In the genomic region with DNA sequence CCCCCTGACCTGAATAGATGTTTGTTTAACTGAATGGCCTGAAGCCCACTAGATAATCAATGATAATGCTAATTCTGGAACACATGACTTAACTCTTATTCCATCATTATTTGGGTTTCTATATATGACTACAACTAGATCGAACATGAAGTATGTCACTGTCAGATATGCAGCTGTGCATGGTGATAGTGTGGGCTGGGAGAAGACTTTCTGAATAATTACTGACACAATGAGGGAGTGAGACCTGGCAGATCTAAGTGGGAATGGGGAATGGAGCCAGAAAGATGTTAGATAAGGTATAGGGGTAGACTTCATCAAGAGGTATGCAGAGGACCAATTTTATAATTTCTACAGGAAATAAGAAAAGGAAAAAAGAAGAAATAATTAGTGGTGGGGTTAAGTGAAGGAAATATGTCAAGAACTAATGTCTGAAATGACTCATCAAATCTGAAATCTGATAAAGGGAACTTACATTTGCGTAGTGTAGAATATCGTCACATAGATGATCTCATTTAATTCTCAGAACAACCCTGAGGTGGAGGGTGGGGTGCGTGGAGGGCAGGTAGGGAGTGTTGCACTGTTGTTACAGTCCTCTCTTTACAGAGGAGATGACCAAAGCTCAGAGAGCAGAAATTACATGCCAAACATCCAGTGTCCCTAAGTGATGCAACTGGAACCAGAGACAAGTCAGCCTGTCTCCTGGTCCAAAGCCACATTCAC, we compare ENCODE assay signal across 8 cellular contexts.
A peak's percentile ranks its signal among the peaks of the same experiment; 100 is the strongest.
DNase-seq lines count a peak whose midpoint lies in the region; ATAC-seq, FAIRE-seq and TF ChIP-seq lines count a peak whose summit lies in the region.

No MANE protein-coding gene starts in this region.

- no peaks in the 10 kb centered on the region for H3K9me2 ChIP-seq in Karpas-422 (replicated peaks; ENCODE audit: insufficient read depth, low read length)

- TF ChIP-seq CTCF in astrocyte (IDR thresholded peaks at IDR 0.05; ENCODE audit: insufficient read depth, low read depth, low read length) = no peak
- TF ChIP-seq CTCF in omental fat pad (IDR thresholded peaks at IDR 0.05) = no peak

- ATAC-seq in GM21390 (IDR thresholded peaks at IDR 0.05; ENCODE audit: unreplicated experiment) (peak; percentile 69), omental fat pad (ENCODE audit: low FRiP score) (no peak), GM21717 (IDR thresholded peaks at IDR 0.05; ENCODE audit: unreplicated experiment) (no peak)

- peaks cover 59% of the 10 kb centered on the region for H3K4me1 ChIP-seq in Karpas-422 (ENCODE audit: low read length)
- H3K4me1 ChIP-seq in astrocyte (ENCODE audit: insufficient read depth, low read length) = peaks cover 29% of the 10 kb centered on the region

- H3K9me3 ChIP-seq in Karpas-422 (ENCODE audit: low read length) (no peaks in the 10 kb centered on the region), astrocyte (ENCODE audit: insufficient read depth, low read depth, low read length) (no peaks in the 10 kb centered on the region)

- peaks cover 9% of the 10 kb centered on the region for H3K4me1 Mint-ChIP-seq in astrocyte (ENCODE audit: low read depth, unreplicated experiment)

- no peaks in the 10 kb centered on the region for H3K79me2 ChIP-seq in Karpas-422 (ENCODE audit: low read length)
- no peaks in the 10 kb centered on the region for H3K79me2 ChIP-seq in astrocyte (ENCODE audit: insufficient read depth, low read length)

- H3K27me3 Mint-ChIP-seq in astrocyte (ENCODE audit: low read depth, unreplicated experiment) = no peaks in the 10 kb centered on the region

- H3K4me2 ChIP-seq in Karpas-422 (ENCODE audit: low read depth, low read length, poor library complexity, severe bottlenecking) (peak overlapping the region; percentile 59), astrocyte (ENCODE audit: low read length) (no peak overlapping the region)

- peak overlapping the region; percentile 75 for H3K27ac ChIP-seq in Karpas-422 (ENCODE audit: low read length)
- H3K27ac ChIP-seq in astrocyte (ENCODE audit: low read depth, low read length) = peak overlapping the region; percentile 17

- H3K4me3 ChIP-seq in Karpas-422 (ENCODE audit: low read length) (peak overlapping the region; percentile 19), astrocyte (ENCODE audit: insufficient read depth, low read depth, low read length) (no peak overlapping the region)

- H4K20me1 ChIP-seq in Karpas-422 (ENCODE audit: insufficient read depth, low read depth, low read length) (no peaks in the 10 kb centered on the region), astrocyte (ENCODE audit: insufficient read depth, low read length) (no peaks in the 10 kb centered on the region)

- peaks cover 4% of the 10 kb centered on the region for H3K9me3 Mint-ChIP-seq in astrocyte (ENCODE audit: unreplicated experiment)

- FAIRE-seq in astrocyte (lab: Jason Lieb, UNC) = no peak

- H2AFZ ChIP-seq in Karpas-422 (ENCODE audit: low read length) (peak overlapping the region; percentile 55), astrocyte (ENCODE audit: low read depth, low read length) (no peak overlapping the region)

- H3K4me3 Mint-ChIP-seq in astrocyte (ENCODE audit: unreplicated experiment) = no peak overlapping the region

- H3K36me3 Mint-ChIP-seq in astrocyte (ENCODE audit: low read depth, unreplicated experiment) = no peaks in the 10 kb centered on the region

- H3K9ac ChIP-seq in Karpas-422 (ENCODE audit: low read length) = peak overlapping the region; percentile 27
- H3K9ac ChIP-seq in astrocyte (ENCODE audit: low read length) = no peak overlapping the region

- peak; percentile 91 for DNase-seq in Karpas-422
- peak; percentile 80 for DNase-seq in astrocyte (ENCODE audit: low read depth)
- DNase-seq in stimulated activated CD8-positive, alpha-beta memory T cell treated with anti-CD3 and anti-CD28 coated beads, Interleukin-4, amount 100 ng/mL, for 48 hours = peak; percentile 75
- no peak for DNase-seq in SHP77 (lab: John Stamatoyannopoulos, UW)
- no peak for DNase-seq in omental fat pad (ENCODE audit: low spot score)
- DNase-seq in germinal center (ENCODE audit: low spot score) = no peak

- H3K36me3 ChIP-seq in Karpas-422 (ENCODE audit: insufficient read depth, low read length) = no peaks in the 10 kb centered on the region
- no peaks in the 10 kb centered on the region for H3K36me3 ChIP-seq in astrocyte (ENCODE audit: insufficient read depth, low read length)

- H3K27me3 ChIP-seq in Karpas-422 (ENCODE audit: low read length) (no peaks in the 10 kb centered on the region), astrocyte (ENCODE audit: insufficient read depth, low read length) (no peaks in the 10 kb centered on the region)

- no peak overlapping the region for H3K27ac Mint-ChIP-seq in astrocyte (ENCODE audit: unreplicated experiment)

Comparison
In these comparisons a context has a peak if more than half of its experiments do, and no peak if none do; other contexts are left out.
1. DNase-seq: peak in Karpas-422 (single experiment), astrocyte (single experiment) and stimulated activated CD8-positive, alpha-beta memory T cell treated with anti-CD3 and anti-CD28 coated beads, Interleukin-4, amount 100 ng/mL, for 48 hours (single experiment); none in SHP77 (0 of 2), omental fat pad (single experiment) and germinal center (single experiment).